In genomic region chr6:52306972-52307849, GRCh38 we compare ENCODE assay signal across 11 cellular contexts. TPM values are rescaled to one million over a fixed set of nuclear protein-coding genes. Genes with fewer than 3 reads are reported as not detected.
A peak's percentile ranks its signal among the peaks of the same experiment; 100 is the strongest.
DNase-seq lines count a peak whose midpoint lies in the region; ATAC-seq, FAIRE-seq and TF ChIP-seq lines count a peak whose summit lies in the region.
"Had no signal": no experiment of that assay in that cellular context is flagged by ENCODE, and none has a peak within 500 bp of the region (broad histone marks: within the 10 kb centered on the region; RNA-seq: fewer than 3 reads in every experiment).

No MANE protein-coding gene starts in this region.

- peaks cover 70% of the 10 kb centered on the region for H3K4me1 Mint-ChIP-seq in activated naive CD4-positive, alpha-beta T cell treated with anti-CD3 and anti-CD28 coated beads for 36 hours (ENCODE audit: low read depth)
- peaks cover 74% of the 10 kb centered on the region for H3K4me1 Mint-ChIP-seq in activated B cell treated with CpG ODN at 0.5 μM for 24 hours
- H3K4me1 Mint-ChIP-seq in type B pancreatic cell (ENCODE audit: unreplicated experiment): peaks cover 31% of the 10 kb centered on the region
- peaks cover 9% of the 10 kb centered on the region for H3K4me1 Mint-ChIP-seq in osteocyte (ENCODE audit: unreplicated experiment)

- H3K36me3 ChIP-seq in keratinocyte (ENCODE audit: control insufficient read depth in 2 of 2, extremely low read depth in 1 of 2, insufficient read depth in 2 of 2, low read length in 2 of 2) (no peaks in the 10 kb centered on the region), ascending aorta (no peaks in the 10 kb centered on the region)

- H3K79me2 ChIP-seq in keratinocyte (ENCODE audit: control insufficient read depth, insufficient read depth, low read length): no peaks in the 10 kb centered on the region

- no peaks in the 10 kb centered on the region for H3K27me3 Mint-ChIP-seq in activated naive CD4-positive, alpha-beta T cell treated with anti-CD3 and anti-CD28 coated beads for 36 hours (ENCODE audit: low read depth)
- H3K27me3 Mint-ChIP-seq in activated B cell treated with CpG ODN at 0.5 μM for 24 hours: no peaks in the 10 kb centered on the region
- no peaks in the 10 kb centered on the region for H3K27me3 Mint-ChIP-seq in type B pancreatic cell
- H3K27me3 Mint-ChIP-seq in osteocyte (ENCODE audit: unreplicated experiment): no peaks in the 10 kb centered on the region

- FAIRE-seq in keratinocyte (lab: Jason Lieb, UNC): no peak

- no peaks in the 10 kb centered on the region for H3K9me3 Mint-ChIP-seq in activated naive CD4-positive, alpha-beta T cell treated with anti-CD3 and anti-CD28 coated beads for 36 hours
- H3K9me3 Mint-ChIP-seq in activated B cell treated with CpG ODN at 0.5 μM for 24 hours (no peaks in the 10 kb centered on the region), type B pancreatic cell (no peaks in the 10 kb centered on the region), osteocyte (ENCODE audit: unreplicated experiment) (no peaks in the 10 kb centered on the region)

- H4K20me1 ChIP-seq in keratinocyte (ENCODE audit: control insufficient read depth, extremely low read depth, insufficient read depth, low read length): no peaks in the 10 kb centered on the region

- H3K27me3 ChIP-seq in keratinocyte (ENCODE audit: control insufficient read depth, extremely low read depth, insufficient read depth, low read length): no peaks in the 10 kb centered on the region
- no peaks in the 10 kb centered on the region for H3K27me3 ChIP-seq in ascending aorta

- H3K4me2 ChIP-seq in keratinocyte (ENCODE audit: control insufficient read depth, extremely low read depth, insufficient read depth, low read depth, low read length): no peak overlapping the region

- H2AFZ ChIP-seq in keratinocyte (ENCODE audit: control insufficient read depth, low read length): peak overlapping the region; percentile 53

- DNase-seq in activated naive CD4-positive, alpha-beta T cell treated with anti-CD3 and anti-CD28 coated beads for 36 hours: no peak
- no peak for DNase-seq in activated naive CD4-positive, alpha-beta T cell treated with Interleukin-2 at 50 U/mL for 16 hours
- DNase-seq in activated B cell treated with CpG ODN at 0.5 μM for 24 hours (no peak), keratinocyte (ENCODE audit: low read depth, low spot score) (no peak), type B pancreatic cell (ENCODE audit: extremely low spot score, unreplicated experiment) (no peak), osteocyte (ENCODE audit: extremely low spot score, unreplicated experiment) (no peak), HEK293T (ENCODE audit: extremely low spot score) (no peak), ascending aorta (ENCODE audit: low spot score in 2 of 2) (no peak)
- DNase-seq: hypothalamus, NCI-H2029 treated with DMSO at 0.1 percent for 48 hours had no signal

- no peaks in the 10 kb centered on the region for H3K9me1 ChIP-seq in keratinocyte (ENCODE audit: control insufficient read depth, extremely low read depth, insufficient read depth, low read length)

- no peak overlapping the region for H3K27ac ChIP-seq in keratinocyte (ENCODE audit: control insufficient read depth, insufficient read depth, low read length)
- no peak overlapping the region for H3K27ac ChIP-seq in ascending aorta

- intact Hi-C loops in activated naive CD4-positive, alpha-beta T cell treated with anti-CD3 and anti-CD28 coated beads for 36 hours (cut with micrococcal nuclease): loop anchor here (1.0 to 10.0 kb wide), 2 partner anchors 27 to 1028 kb away; no protein-coding TSS in a partner anchor
- intact Hi-C loops in activated B cell treated with CpG ODN at 0.5 μM for 24 hours (cut with micrococcal nuclease): loop anchor here (1.0 kb wide), 1 partner anchor 45 kb away; no protein-coding TSS in a partner anchor
- intact Hi-C loops in ascending aorta (cut with DNase I): no loop called here

- H3K4me3 Mint-ChIP-seq in activated naive CD4-positive, alpha-beta T cell treated with anti-CD3 and anti-CD28 coated beads for 36 hours: peak overlapping the region; percentile 20
- peak overlapping the region; percentile 61 for H3K4me3 Mint-ChIP-seq in activated B cell treated with CpG ODN at 0.5 μM for 24 hours
- peak overlapping the region; percentile 68 for H3K4me3 Mint-ChIP-seq in type B pancreatic cell
- H3K4me3 Mint-ChIP-seq in osteocyte (ENCODE audit: unreplicated experiment): no peak overlapping the region

- dilution Hi-C loops in keratinocyte (cut with MboI; ENCODE audit: extremely low pct_ligation_motif_present, low sequenced_read_pairs): no loop called here

- peak overlapping the region; percentile 81 for H3K27ac Mint-ChIP-seq in activated naive CD4-positive, alpha-beta T cell treated with anti-CD3 and anti-CD28 coated beads for 36 hours
- H3K27ac Mint-ChIP-seq in activated B cell treated with CpG ODN at 0.5 μM for 24 hours: peak overlapping the region; percentile 95
- peak overlapping the region; percentile 80 for H3K27ac Mint-ChIP-seq in type B pancreatic cell
- no peak overlapping the region for H3K27ac Mint-ChIP-seq in osteocyte (ENCODE audit: unreplicated experiment)
- H3K27ac Mint-ChIP-seq: progenitor cell of endocrine pancreas had no signal

- H3K4me3 ChIP-seq in keratinocyte (ENCODE audit: control insufficient read depth in 2 of 3, extremely low read depth in 1 of 3, insufficient read depth in 2 of 3, low read depth in 1 of 3, low read length in 3 of 3) (no peak overlapping the region), ascending aorta (no peak overlapping the region)

- H3K4me1 ChIP-seq in keratinocyte (ENCODE audit: control insufficient read depth, extremely low read depth, insufficient read depth, low read length) (no peaks in the 10 kb centered on the region), ascending aorta (peaks cover 0 to 5% of the 10 kb centered on the region in 2 donors)

- CTCF ChIA-PET in activated naive CD4-positive, alpha-beta T cell treated with anti-CD3 and anti-CD28 coated beads for 36 hours (lab: Charles Lee): interaction anchor here (1.0 to 6.6 kb wide), 6 partner anchors 14 to 149 kb away, joined by 3 to 49 read pairs (median 5); partner anchors contain the start of genes MCM3 and PAQR8
- CTCF ChIA-PET in activated B cell treated with CpG ODN at 0.5 μM for 24 hours (lab: Charles Lee): interaction anchor here (4.5 kb wide), 1 partner anchor 21 kb away, joined by 18 read pairs; the partner anchor contains the start of gene MCM3
- CTCF ChIA-PET in HEK293T (lab: Yijun Ruan, JAX): no interaction called here

- H3K9me3 ChIP-seq in keratinocyte (ENCODE audit: control insufficient read depth, low read depth, low read length): no peaks in the 10 kb centered on the region
- no peaks in the 10 kb centered on the region for H3K9me3 ChIP-seq in ascending aorta

- no peak for ATAC-seq in activated B cell treated with CpG ODN at 0.5 μM for 24 hours (ENCODE audit: low read depth)

- H3K9ac ChIP-seq in keratinocyte (ENCODE audit: control insufficient read depth, extremely low read depth, insufficient read depth, low read length): no peak overlapping the region

- H3K36me3 Mint-ChIP-seq in activated naive CD4-positive, alpha-beta T cell treated with anti-CD3 and anti-CD28 coated beads for 36 hours (ENCODE audit: low read depth): no peaks in the 10 kb centered on the region
- no peaks in the 10 kb centered on the region for H3K36me3 Mint-ChIP-seq in activated B cell treated with CpG ODN at 0.5 μM for 24 hours (ENCODE audit: low read depth)
- H3K36me3 Mint-ChIP-seq in type B pancreatic cell: no peaks in the 10 kb centered on the region
- H3K36me3 Mint-ChIP-seq in osteocyte (ENCODE audit: unreplicated experiment): no peaks in the 10 kb centered on the region

- POLR2A ChIA-PET in activated B cell treated with CpG ODN at 0.5 μM for 24 hours (lab: Charles Lee): interaction anchor here (0.7 to 6.0 kb wide), 5 partner anchors 9 to 54 kb away, joined by 3 to 32 read pairs (median 4); partner anchors contain the start of gene PAQR8
- POLR2A ChIA-PET in HEK293T (lab: Yijun Ruan, JAX): no interaction called here

- TF ChIP-seq CTCF in activated B cell treated with CpG ODN at 0.5 μM for 24 hours (IDR thresholded peaks at IDR 0.05): no peak
- no peak for TF ChIP-seq CTCF in keratinocyte (optimal IDR thresholded peaks at IDR 0.05 in 1 of 3, IDR thresholded peaks at IDR 0.05 in 1 of 3, conservative IDR thresholded peaks at IDR 0.05 in 1 of 3; ENCODE audit: extremely low read depth in 1 of 3, insufficient read depth in 2 of 3, low read length in 3 of 3)
- TF ChIP-seq CTCF in type B pancreatic cell (conservative IDR thresholded peaks at IDR 0.05): no peak
- no peak for TF ChIP-seq CTCF in osteocyte (IDR thresholded peaks at IDR 0.05)
- no peak for TF ChIP-seq CTCF in ascending aorta (IDR thresholded peaks at IDR 0.05)

TF ChIP-seq in HEK293T, 16 proteins besides CTCF, POLR2A, EP300 and RAD21 (continues in another document):
- TF ChIP-seq SUZ12 (IDR thresholded peaks at IDR 0.05) (no peak), FOXA1 (IDR thresholded peaks at IDR 0.05) (no peak)

RNA-seq across cellular contexts. Expression of gene MCM3, which starts 22.7 kb away (rescaled TPM):
- 100 to 1,000 TPM; 256 to 258 TPM for total RNA-seq in activated naive CD4-positive, alpha-beta T cell treated with anti-CD3 and anti-CD28 coated beads for 36 hours
- 73.2 and 78.9 TPM in 2 replicates for total RNA-seq in activated B cell treated with CpG ODN at 0.5 μM for 24 hours
- polyA plus RNA-seq in keratinocyte: 30.1 to 70.5 TPM (median 60.9 TPM) in 3 replicates
- 16.9 TPM for polyA plus RNA-seq in keratinocyte (2011; ENCODE audit: low read depth)
- 29.7 and 32.3 TPM in 2 replicates for polyA plus RNA-seq in keratinocyte (2011; cell fraction: cytosol; rRNA removed)
- 47.7 and 50.8 TPM in 2 replicates for polyA plus RNA-seq in keratinocyte (2011; cell fraction: nucleus; rRNA removed)
- polyA plus RNA-seq in keratinocyte (2012; ENCODE audit: low replicate concordance): 8.6 and 46.4 TPM in 2 replicates
- polyA minus RNA-seq in keratinocyte: 37.4 to 71.2 TPM (median 64.5 TPM) in 3 replicates
- 26.1 TPM for polyA minus RNA-seq in keratinocyte (2011; cell fraction: cytosol; rRNA and poly(A)+ RNA removed)
- polyA minus RNA-seq in keratinocyte (2011; cell fraction: nucleus; rRNA and poly(A)+ RNA removed): 22.8 and 33.5 TPM in 2 replicates
- 68.2 and 122 TPM in 2 replicates for total RNA-seq in type B pancreatic cell (ENCODE audit: low replicate concordance)
- 32.1 and 32.6 TPM in 2 replicates for total RNA-seq in osteocyte
- total RNA-seq in ascending aorta: 44.6 TPM

RNA-seq across cellular contexts. Expression of gene PAQR8, which starts 54.7 kb away (rescaled TPM):
- total RNA-seq in activated naive CD4-positive, alpha-beta T cell treated with anti-CD3 and anti-CD28 coated beads for 36 hours: 1 to 10 TPM; 6.8 to 9.2 TPM
- total RNA-seq in activated B cell treated with CpG ODN at 0.5 μM for 24 hours: 6.8 and 8.0 TPM in 2 replicates
- polyA plus RNA-seq in keratinocyte: 0.80 to 1.6 TPM (median 1.3 TPM) in 3 replicates
- 0.14 TPM for polyA plus RNA-seq in keratinocyte (2011; ENCODE audit: low read depth)
- 0.69 and 0.71 TPM in 2 replicates for polyA plus RNA-seq in keratinocyte (2011; cell fraction: cytosol; rRNA removed)
- polyA plus RNA-seq in keratinocyte (2011; cell fraction: nucleus; rRNA removed): 1.1 and 1.3 TPM in 2 replicates
- 0.41 and 1.4 TPM in 2 replicates for polyA plus RNA-seq in keratinocyte (2012; ENCODE audit: low replicate concordance)
- polyA minus RNA-seq in keratinocyte: 1.5 to 2.4 TPM (median 1.6 TPM) in 3 replicates
- polyA minus RNA-seq in keratinocyte (2011; cell fraction: cytosol; rRNA and poly(A)+ RNA removed): 3.6 TPM
- 1.4 and 1.6 TPM in 2 replicates for polyA minus RNA-seq in keratinocyte (2011; cell fraction: nucleus; rRNA and poly(A)+ RNA removed)
- 17.6 and 21.2 TPM in 2 replicates for total RNA-seq in type B pancreatic cell (ENCODE audit: low replicate concordance)
- 13.1 and 13.4 TPM in 2 replicates for total RNA-seq in osteocyte
- 6.1 TPM for total RNA-seq in ascending aorta
